ENCODE assay signal across 9 cellular contexts in the genomic region with DNA sequence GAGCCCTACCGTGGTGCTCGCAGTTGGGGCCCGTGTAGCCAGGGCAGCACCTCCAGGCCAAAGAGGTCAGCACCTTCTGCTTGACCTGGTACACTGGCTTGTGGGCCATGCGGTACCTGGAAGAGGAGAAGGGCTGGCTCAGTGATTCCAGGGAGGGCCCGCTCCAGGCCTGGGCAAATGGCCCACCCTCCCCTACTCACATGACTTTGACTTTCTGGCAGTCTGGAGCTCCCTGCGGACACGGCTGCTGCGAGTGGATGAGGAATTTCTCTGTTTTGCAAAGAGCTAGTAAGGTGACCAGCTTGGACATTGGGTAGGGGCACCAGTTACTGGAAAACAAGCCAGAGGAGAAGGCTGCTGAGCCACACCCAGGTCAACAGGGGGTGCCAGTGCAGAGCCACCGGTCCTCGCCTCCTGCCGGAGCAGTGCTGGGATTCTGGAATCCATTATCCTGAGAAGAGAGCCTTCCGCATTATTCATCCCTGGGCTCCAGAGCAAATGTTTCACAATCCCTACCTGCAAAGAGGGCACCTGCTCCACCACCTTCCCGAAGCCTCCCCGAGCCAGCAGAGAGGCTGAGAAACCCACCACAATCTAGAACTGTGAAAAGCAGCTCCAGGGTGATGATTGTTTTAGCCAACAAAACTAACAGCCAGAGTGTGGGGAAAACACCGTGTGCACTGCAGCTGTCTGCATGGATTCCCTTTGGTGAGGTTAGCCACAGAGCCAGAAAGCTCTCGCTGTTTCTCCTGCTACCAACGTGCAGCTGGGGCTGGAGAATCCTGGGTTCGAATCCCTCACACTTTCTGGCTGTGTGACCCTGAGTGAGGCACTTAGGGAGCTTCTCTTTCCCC. TPM values are rescaled to one million over a fixed set of nuclear protein-coding genes. Genes with fewer than 3 reads are reported as not detected.
DNase-seq lines count a peak whose midpoint lies in the region; ATAC-seq and TF ChIP-seq lines count a peak whose summit lies in the region.
"Had no signal": no experiment of that assay in that cellular context is flagged by ENCODE, and none has a peak within 500 bp of the region (broad histone marks: within the 10 kb centered on the region; RNA-seq: fewer than 3 reads in every experiment).

No MANE protein-coding gene starts in this region.

- intact Hi-C loops in activated CD4-positive, alpha-beta T cell treated with anti-CD3 and anti-CD28 coated beads for 36 hours (cut with DNase I, micrococcal nuclease), result no loop called here

- H3K4me3 Mint-ChIP-seq in glutamatergic neuron (ENCODE audit: unreplicated experiment), result no peak overlapping the region
- H3K4me3 Mint-ChIP-seq in activated CD4-positive, alpha-beta T cell treated with anti-CD3 and anti-CD28 coated beads for 36 hours, result no peak overlapping the region

- H3K27ac Mint-ChIP-seq in glutamatergic neuron (ENCODE audit: unreplicated experiment), result peak overlapping the region; percentile 62
- H3K27ac Mint-ChIP-seq in activated CD4-positive, alpha-beta T cell treated with anti-CD3 and anti-CD28 coated beads for 36 hours, result no peak overlapping the region

- DNase-seq in GM03348 (ENCODE audit: low spot score) (peak; percentile 55), SK-MEL-5 (ENCODE audit: low read depth, low spot score) (peak; percentile 38), glutamatergic neuron (peak; percentile 69), retina (peak; percentile 55), UCSD-AML1 (lab: John Stamatoyannopoulos, UW; ENCODE audit: unreplicated experiment) (no peak)
- no peak for DNase-seq in stimulated activated CD8-positive, alpha-beta memory T cell treated with anti-CD3 and anti-CD28 coated beads, Interleukin-4, amount 100 ng/mL, for 48 hours
- no peak for DNase-seq in activated CD4-positive, alpha-beta T cell treated with anti-CD3 and anti-CD28 coated beads for 36 hours
- DNase-seq: hippocampal formation had no signal

- POLR2A ChIA-PET in activated CD4-positive, alpha-beta T cell treated with anti-CD3 and anti-CD28 coated beads for 36 hours (lab: Charles Lee), result interaction anchor here (0.6 kb wide), 1 partner anchor 232 kb away, joined by 5 read pairs; no protein-coding TSS in a partner anchor

- peaks cover 10% of the 10 kb centered on the region for H3K27me3 Mint-ChIP-seq in glutamatergic neuron (ENCODE audit: unreplicated experiment)
- H3K27me3 Mint-ChIP-seq in activated CD4-positive, alpha-beta T cell treated with anti-CD3 and anti-CD28 coated beads for 36 hours, result no peaks in the 10 kb centered on the region

- peaks cover 12% of the 10 kb centered on the region for H3K4me1 Mint-ChIP-seq in glutamatergic neuron (ENCODE audit: low read depth, unreplicated experiment)
- H3K4me1 Mint-ChIP-seq in activated CD4-positive, alpha-beta T cell treated with anti-CD3 and anti-CD28 coated beads for 36 hours, result peaks cover 4% of the 10 kb centered on the region

- peaks cover 5% of the 10 kb centered on the region for H3K9me3 Mint-ChIP-seq in glutamatergic neuron (ENCODE audit: unreplicated experiment)
- no peaks in the 10 kb centered on the region for H3K9me3 Mint-ChIP-seq in activated CD4-positive, alpha-beta T cell treated with anti-CD3 and anti-CD28 coated beads for 36 hours (ENCODE audit: low read depth)

- no peaks in the 10 kb centered on the region for H3K36me3 Mint-ChIP-seq in glutamatergic neuron (ENCODE audit: unreplicated experiment)
- no peaks in the 10 kb centered on the region for H3K36me3 Mint-ChIP-seq in activated CD4-positive, alpha-beta T cell treated with anti-CD3 and anti-CD28 coated beads for 36 hours (ENCODE audit: low read depth)

- CTCF ChIA-PET in activated CD4-positive, alpha-beta T cell treated with anti-CD3 and anti-CD28 coated beads for 36 hours (lab: Charles Lee), result interaction anchor here (0.5 to 0.7 kb wide), 2 partner anchors 124 to 139 kb away, joined by 3 to 4 read pairs; no protein-coding TSS in a partner anchor

- in situ Hi-C loops in SK-MEL-5 (cut with HindIII; ENCODE audit: low pct_unique_long_range_greater_than_20kb, low sequenced_read_pairs), result no loop called here

- peak; percentile 20 for TF ChIP-seq CTCF in glutamatergic neuron (IDR thresholded peaks at IDR 0.05; ENCODE audit: partially characterized antibody, unreplicated experiment)

- no peak for ATAC-seq in activated CD4-positive, alpha-beta T cell treated with anti-CD3 and anti-CD28 coated beads for 36 hours
- no peak for ATAC-seq in HG03378 (IDR thresholded peaks at IDR 0.05; ENCODE audit: unreplicated experiment)

RNA-seq across cellular contexts. Expression of a gene that starts 11.8 kb away (rescaled TPM):
- total RNA-seq in SK-MEL-5 (2014; rRNA removed; shearing (Covaris generic)), result 0.08 TPM in 1 of 2 replicates, not detected in the other
- 0.04 TPM in 2 replicates for polyA plus RNA-seq in SK-MEL-5 (2015; cell fraction: cytosol; rRNA removed)
- polyA plus RNA-seq in SK-MEL-5 (2015; cell fraction: nucleus; rRNA removed), result not detected in 2 replicates
- 5.4 TPM for total RNA-seq in glutamatergic neuron (ENCODE audit: unreplicated experiment)
- not detected for total RNA-seq in activated CD4-positive, alpha-beta T cell treated with anti-CD3 and anti-CD28 coated beads for 36 hours

RNA-seq across cellular contexts. Expression of a gene that starts 12.8 kb away (rescaled TPM):
- 0.83 TPM in 1 of 2 replicates, not detected in the other for total RNA-seq in SK-MEL-5 (2014; rRNA removed; shearing (Covaris generic))
- polyA plus RNA-seq in SK-MEL-5 (2015; cell fraction: cytosol; rRNA removed), result not detected in 2 replicates
- not detected in 2 replicates for polyA plus RNA-seq in SK-MEL-5 (2015; cell fraction: nucleus; rRNA removed)
- total RNA-seq in glutamatergic neuron (ENCODE audit: unreplicated experiment), result 431 TPM
- total RNA-seq in activated CD4-positive, alpha-beta T cell treated with anti-CD3 and anti-CD28 coated beads for 36 hours, result not detected

RNA-seq across cellular contexts. Expression of a gene that starts 22.7 kb away (rescaled TPM):
- not detected in 2 replicates for total RNA-seq in SK-MEL-5 (2014; rRNA removed; shearing (Covaris generic))
- not detected in 2 replicates for polyA plus RNA-seq in SK-MEL-5 (2015; cell fraction: cytosol; rRNA removed)
- polyA plus RNA-seq in SK-MEL-5 (2015; cell fraction: nucleus; rRNA removed), result not detected in 2 replicates
- total RNA-seq in glutamatergic neuron (ENCODE audit: unreplicated experiment), result not detected
- total RNA-seq in activated CD4-positive, alpha-beta T cell treated with anti-CD3 and anti-CD28 coated beads for 36 hours, result not detected

Comparison
In these comparisons a context has a peak if more than half of its experiments do, and no peak if none do; other contexts are left out.
1. DNase-seq: peak in GM03348 (single experiment), SK-MEL-5 (single experiment), glutamatergic neuron (single experiment) and retina (single experiment); none in stimulated activated CD8-positive, alpha-beta memory T cell treated with anti-CD3 and anti-CD28 coated beads, Interleukin-4, amount 100 ng/mL, for 48 hours (single experiment), UCSD-AML1 (single experiment) and activated CD4-positive, alpha-beta T cell treated with anti-CD3 and anti-CD28 coated beads for 36 hours (single experiment).
2. RNA of a gene that starts 12.8 kb away (total RNA-seq): 431 TPM in glutamatergic neuron (single experiment); not detected in activated CD4-positive, alpha-beta T cell treated with anti-CD3 and anti-CD28 coated beads for 36 hours and 0.83 TPM in SK-MEL-5; every median in the first group is over 100 times any median in the second.